In genomic region chr22:23098230-23098705, GRCh38 we compare ENCODE assay signal across 23 cellular contexts. TPM values are rescaled to one million over a fixed set of nuclear protein-coding genes. Genes with fewer than 3 reads are reported as not detected.
A peak's percentile ranks its signal among the peaks of the same experiment; 100 is the strongest.
DNase-seq lines count a peak whose midpoint lies in the region; ATAC-seq and TF ChIP-seq lines count a peak whose summit lies in the region.
"Had no signal": no experiment of that assay in that cellular context is flagged by ENCODE, and none has a peak within 500 bp of the region (broad histone marks: within the 10 kb centered on the region; RNA-seq: fewer than 3 reads in every experiment).

No MANE protein-coding gene starts in this region.

- POLR2A ChIA-PET in MCF 10A (lab: Yijun Ruan, JAX): no interaction called here

- WGBS in esophagus squamous epithelium, 2 donors: 81 to 83% methylated on average over 4 to 5 of the region's 5 CpGs
- 79% methylated on average over 5 of the region's 5 CpGs; no CpG with 5 or more reads in 1 of the 2 donors for WGBS in transverse colon (ENCODE audit: low coverage in 1 of 2), 2 donors

- TF ChIP-seq CTCF in breast epithelium (IDR thresholded peaks at IDR 0.05): no peak
- TF ChIP-seq CTCF in MCF 10A (IDR thresholded peaks at IDR 0.05; ENCODE audit: unreplicated experiment): no peak
- TF ChIP-seq CTCF in esophagus squamous epithelium (IDR thresholded peaks at IDR 0.05): no peak
- no peak for TF ChIP-seq CTCF in transverse colon (IDR thresholded peaks at IDR 0.05)

- ATAC-seq in GM19452 (IDR thresholded peaks at IDR 0.05; ENCODE audit: unreplicated experiment): no peak
- ATAC-seq: GM12878; natural killer cell; stimulated activated memory B cell treated with anti-CD40 and anti-IgM and Interleukin-4, amounts not matched to agents 10 μg/mL and 1 μg/mL and 100 μg/mL, for 72 hours had no signal

- H3K9me3 Mint-ChIP-seq in MCF 10A (ENCODE audit: unreplicated experiment): no peaks in the 10 kb centered on the region
- H3K9me3 Mint-ChIP-seq: activated CD4-positive, alpha-beta T cell treated with anti-CD3 and anti-CD28 coated beads, Interleukin-2, amount 10 ng/mL, durations not matched to agents 24 days and 14 days; H9; natural killer cell; stimulated activated memory B cell treated with anti-CD40 and anti-IgM and Interleukin-4, amounts not matched to agents 10 μg/mL and 1 μg/mL and 100 μg/mL, for 72 hours had no signal

- intact Hi-C loops in breast epithelium (cut with DNase I; ENCODE audit: low total_unique reads): no loop called here
- intact Hi-C loops in MCF 10A (cut with micrococcal nuclease): no loop called here
- intact Hi-C loops in esophagus squamous epithelium (cut with DNase I): no loop called here
- intact Hi-C loops in transverse colon (cut with DNase I; ENCODE audit: low total_unique reads): no loop called here

- TF ChIP-seq POLR2A in breast epithelium (IDR thresholded peaks at IDR 0.05) (no peak), esophagus squamous epithelium (IDR thresholded peaks at IDR 0.05) (no peak), transverse colon (IDR thresholded peaks at IDR 0.05) (no peak)

- CTCF ChIA-PET in MCF 10A (lab: Yijun Ruan, JAX): no interaction called here

- no peaks in the 10 kb centered on the region for H3K9me3 ChIP-seq in breast epithelium
- no peaks in the 10 kb centered on the region for H3K9me3 ChIP-seq in esophagus squamous epithelium
- H3K9me3 ChIP-seq in transverse colon: no peaks in the 10 kb centered on the region

- TF ChIP-seq EP300 in transverse colon (IDR thresholded peaks at IDR 0.05; ENCODE audit: low read depth): no peak

- H3K27ac Mint-ChIP-seq in MCF 10A (ENCODE audit: low read depth, unreplicated experiment): no peak overlapping the region
- H3K27ac Mint-ChIP-seq: activated CD4-positive, alpha-beta T cell treated with anti-CD3 and anti-CD28 coated beads, Interleukin-2, amount 10 ng/mL, durations not matched to agents 24 days and 14 days; natural killer cell; stimulated activated memory B cell treated with anti-CD40 and anti-IgM and Interleukin-4, amounts not matched to agents 10 μg/mL and 1 μg/mL and 100 μg/mL, for 72 hours had no signal

- peak overlapping the region; percentile 83 to 86 for H3K27ac ChIP-seq in breast epithelium
- H3K27ac ChIP-seq in esophagus squamous epithelium: peak overlapping the region; percentile 22 to 66 (median 56)
- peak overlapping the region; percentile 73 for H3K27ac ChIP-seq in rectal smooth muscle tissue (ENCODE audit: low read depth, low read length)
- peak overlapping the region; percentile 0 to 68 (median 34) for H3K27ac ChIP-seq in transverse colon

- H3K4me1 ChIP-seq in breast epithelium: peaks cover 4 to 10% of the 10 kb centered on the region in 2 donors
- H3K4me1 ChIP-seq in esophagus squamous epithelium: peaks cover 6 to 26% (median 12%) of the 10 kb centered on the region in 3 donors
- H3K4me1 ChIP-seq in rectal smooth muscle tissue (ENCODE audit: control insufficient read depth, insufficient read depth, low read length): peaks cover 10% of the 10 kb centered on the region
- peaks cover 11 to 15% (median 13%) of the 10 kb centered on the region in 4 donors for H3K4me1 ChIP-seq in transverse colon

- H3K9ac ChIP-seq in rectal smooth muscle tissue (ENCODE audit: low read length): no peak overlapping the region

- no peaks in the 10 kb centered on the region for H3K4me1 Mint-ChIP-seq in MCF 10A (ENCODE audit: insufficient read depth, unreplicated experiment)
- H3K4me1 Mint-ChIP-seq: activated CD4-positive, alpha-beta T cell treated with anti-CD3 and anti-CD28 coated beads, Interleukin-2, amount 10 ng/mL, durations not matched to agents 24 days and 14 days; natural killer cell; stimulated activated memory B cell treated with anti-CD40 and anti-IgM and Interleukin-4, amounts not matched to agents 10 μg/mL and 1 μg/mL and 100 μg/mL, for 72 hours had no signal

- H3K27me3 ChIP-seq in breast epithelium (no peaks in the 10 kb centered on the region), esophagus squamous epithelium (no peaks in the 10 kb centered on the region), rectal smooth muscle tissue (ENCODE audit: control insufficient read depth, insufficient read depth, low read length) (no peaks in the 10 kb centered on the region), transverse colon (no peaks in the 10 kb centered on the region)

- no peaks in the 10 kb centered on the region for H3K36me3 Mint-ChIP-seq in MCF 10A (ENCODE audit: insufficient read depth, unreplicated experiment)
- H3K36me3 Mint-ChIP-seq: natural killer cell; stimulated activated memory B cell treated with anti-CD40 and anti-IgM and Interleukin-4, amounts not matched to agents 10 μg/mL and 1 μg/mL and 100 μg/mL, for 72 hours had no signal

- no TSS peak for BruUV-seq in MCF 10A (replicated peaks; lab: Mats Ljungman, UMichigan)

- no peaks in the 10 kb centered on the region for H3K27me3 Mint-ChIP-seq in MCF 10A (ENCODE audit: insufficient read depth, unreplicated experiment)
- H3K27me3 Mint-ChIP-seq: activated CD4-positive, alpha-beta T cell treated with anti-CD3 and anti-CD28 coated beads, Interleukin-2, amount 10 ng/mL, durations not matched to agents 24 days and 14 days; stimulated activated memory B cell treated with anti-CD40 and anti-IgM and Interleukin-4, amounts not matched to agents 10 μg/mL and 1 μg/mL and 100 μg/mL, for 72 hours had no signal

- no peak overlapping the region for H3K4me3 Mint-ChIP-seq in MCF 10A (ENCODE audit: unreplicated experiment)
- H3K4me3 Mint-ChIP-seq: activated CD4-positive, alpha-beta T cell treated with anti-CD3 and anti-CD28 coated beads, Interleukin-2, amount 10 ng/mL, durations not matched to agents 24 days and 14 days; H9; natural killer cell; stimulated activated memory B cell treated with anti-CD40 and anti-IgM and Interleukin-4, amounts not matched to agents 10 μg/mL and 1 μg/mL and 100 μg/mL, for 72 hours had no signal

- H3K36me3 ChIP-seq in breast epithelium (no peaks in the 10 kb centered on the region), esophagus squamous epithelium (no peaks in the 10 kb centered on the region), rectal smooth muscle tissue (ENCODE audit: control insufficient read depth, insufficient read depth, low read length) (no peaks in the 10 kb centered on the region), transverse colon (no peaks in the 10 kb centered on the region)

- H3K4me3 ChIP-seq in breast epithelium: no peak overlapping the region
- no peak overlapping the region for H3K4me3 ChIP-seq in esophagus squamous epithelium
- no peak overlapping the region for H3K4me3 ChIP-seq in rectal smooth muscle tissue (ENCODE audit: low read length)
- H3K4me3 ChIP-seq in transverse colon: no peak overlapping the region
- H3K4me3 ChIP-seq: GM12878 had no signal

- DNase-seq in breast epithelium (ENCODE audit: low spot score in 2 of 2): no peak
- no peak for DNase-seq in MCF 10A (ENCODE audit: unreplicated experiment)
- no peak for DNase-seq in esophagus squamous epithelium (lab: John Stamatoyannopoulos, UW)
- DNase-seq in transverse colon: no peak
- DNase-seq in occipital lobe (lab: John Stamatoyannopoulos, UW): no peak
- no peak for DNase-seq in D341Med (ENCODE audit: low spot score)
- DNase-seq: activated CD4-positive, alpha-beta T cell treated with anti-CD3 and anti-CD28 coated beads, Interleukin-2, amount 10 ng/mL, durations not matched to agents 24 days and 14 days; activated CD8-positive, alpha-beta memory T cell treated with anti-CD3 and anti-CD28 coated beads, Interleukin-2, amount 50 U/mL, for 48 hours; activated effector memory CD4-positive, alpha-beta T cell treated with anti-CD3 and anti-CD28 coated beads, Interleukin-2, amount 50 U/mL, for 16 hours; DMS153; H9; Kasumi-1; kidney; mesendoderm; natural killer cell; NCI-H1092 treated with DMSO at 0.1 percent for 48 hours; NCI-H524; stimulated activated CD4-positive, alpha-beta T cell treated with anti-CD3 and anti-CD28 coated beads, Interleukin-15, amount 100 ng/mL, for 24 hours had no signal

- in situ Hi-C loops in transverse colon (cut with MboI; ENCODE audit: low pct_ligation_motif_present in 1 of 4, low pct_unique_long_range_greater_than_20kb in 1 of 4, low sequenced_read_pairs in 3 of 4): no loop called here

RNA-seq across cellular contexts. Expression of gene GNAZ, which starts 27.9 kb away (rescaled TPM):
- total RNA-seq in breast epithelium (10 to 100 TPM in 1 of 3 donors, 1 to 10 TPM in 2; 5.0 to 15.7 (median 5.3) TPM), MCF 10A (2022) (0.82 and 0.98 TPM in 2 replicates), esophagus squamous epithelium (1 to 10 TPM in 3 of 4 donors, under 1 TPM in 1; 0.64 to 9.9 (median 2.6) TPM), transverse colon (10 to 100 TPM in 2 of 4 donors, 1 to 10 TPM in 2; 2.7 to 14.7 (median 7.8) TPM), occipital lobe (192 TPM)

RNA-seq across cellular contexts. Expression of gene RSPH14, which starts 43.5 kb away (rescaled TPM):
- total RNA-seq in breast epithelium (under 1 TPM in 1 of 3 donors, not detected in 2; 0.29 TPM), MCF 10A (2022) (not detected in 2 replicates), esophagus squamous epithelium (not detected), transverse colon (under 1 TPM in 1 of 4 donors, not detected in 3; 0.32 TPM), occipital lobe (1.9 TPM)
- total RNA-seq: activated CD4-positive, alpha-beta T cell treated with anti-CD3 and anti-CD28 coated beads, Interleukin-2, amount 10 ng/mL, durations not matched to agents 24 days and 14 days; H9; HT1080 had no signal

RNA-seq across cellular contexts. Expression of gene RAB36, which starts 47.0 kb away (rescaled TPM):
- 1 to 10 TPM; 1.3 to 4.8 (median 2.9) TPM for total RNA-seq in breast epithelium
- total RNA-seq in MCF 10A (2022): 8.5 and 8.8 TPM in 2 replicates
- total RNA-seq in esophagus squamous epithelium: 1 to 10 TPM; 1.4 to 3.9 (median 2.3) TPM
- total RNA-seq in transverse colon: 1 to 10 TPM in 1 of 4 donors, under 1 TPM in 2, not detected in 1; 0.37 to 1.1 (median 0.82) TPM
- 5.9 TPM for total RNA-seq in occipital lobe
- total RNA-seq: activated CD4-positive, alpha-beta T cell treated with anti-CD3 and anti-CD28 coated beads, Interleukin-2, amount 10 ng/mL, durations not matched to agents 24 days and 14 days had no signal

Comparison
In these comparisons a context has a peak if more than half of its experiments do, and no peak if none do; other contexts are left out.
1. H3K27ac ChIP-seq: peak in every context shown above with its lines; median percentile 84 in breast epithelium; 73 in rectal smooth muscle tissue; 56 in esophagus squamous epithelium; 34 in transverse colon.
2. RNA of gene GNAZ, which starts 27.9 kb away (total RNA-seq): 192 TPM in occipital lobe (single experiment); 2.7 to 14.7 TPM in transverse colon, 5.0 to 15.7 TPM in breast epithelium, 0.64 to 9.9 TPM in esophagus squamous epithelium and 0.82 to 0.98 TPM in MCF 10A; every median in the first group is over 10 times any median in the second.